21 cellular contexts compared by ENCODE assay signal in genomic region chr12:17371491-17372290, GRCh38.
"Had no signal": no experiment of that assay in that cellular context is flagged by ENCODE, and none has a peak within 500 bp of the region (broad histone marks: within the 10 kb centered on the region; RNA-seq: fewer than 3 reads in every experiment).

No MANE protein-coding gene starts in this region.

- H3K4me3 ChIP-seq: MG63, PC-9, SJCRH30 had no signal

- H3K4me3 Mint-ChIP-seq: T-helper 1 cell treated with Interleukin-12 subunit alpha and Interleukin-12 subunit beta and Interleukin-4 antibody, amounts not matched to agents 30 μg/mL and 1 μg/mL, for 36 hours had no signal

- H3K27ac Mint-ChIP-seq: T-helper 1 cell treated with Interleukin-12 subunit alpha and Interleukin-12 subunit beta and Interleukin-4 antibody, amounts not matched to agents 30 μg/mL and 1 μg/mL, for 36 hours had no signal

- H3K27me3 ChIP-seq: MG63, SJCRH30 had no signal

- H3K9me3 ChIP-seq: MG63, SJCRH30 had no signal

- H2AFZ ChIP-seq: PC-9 had no signal

- H3K36me3 ChIP-seq: MG63, SJCRH30 had no signal

- H3K4me1 ChIP-seq: SJCRH30 had no signal

- DNase-seq: Kasumi-1, MG63, NCI-H1048, NCI-H1436, NCI-H187, NCI-H2029 treated with DMSO at 0.1 percent for 48 hours, NCI-H2171, NCI-H226, NCI-H510A, NCI-H526, NCI-H774, PC-9, SHP77, SIG-M5, SJCRH30, T-helper 1 cell had no signal

- H3K27ac ChIP-seq: PC-9, RWPE1, SJCRH30 had no signal

- ATAC-seq: Panc1, Right ventricle myocardium inferior, SK-N-SH treated with all-trans-retinoic acid at 6 μM for 48 hours had no signal

- H3K4me2 ChIP-seq: PC-9 had no signal
